In genomic region chr17:45146616-45147101, GRCh38 we compare ENCODE assay signal across 6 cellular contexts. TPM values are rescaled to one million over a fixed set of nuclear protein-coding genes. Genes with fewer than 3 reads are reported as not detected.
A peak's percentile ranks its signal among the peaks of the same experiment; 100 is the strongest.
DNase-seq lines count a peak whose midpoint lies in the region; ATAC-seq lines count a peak whose summit lies in the region.

No MANE protein-coding gene starts in this region.

- no peak for ATAC-seq in CD4-positive, CD25-positive, alpha-beta regulatory T cell (ENCODE audit: low read depth in 2 of 2)
- no peak for ATAC-seq in GM18867 (IDR thresholded peaks at IDR 0.05; ENCODE audit: unreplicated experiment)

- peaks cover 62% of the 10 kb centered on the region for H3K4me1 ChIP-seq in CD4-positive, CD25-positive, alpha-beta regulatory T cell (ENCODE audit: control insufficient read depth, insufficient read depth, low read length, poor library complexity, severe bottlenecking)

- H3K27me3 Mint-ChIP-seq in CD4-positive, CD25-positive, alpha-beta regulatory T cell: peaks cover 23% of the 10 kb centered on the region

- DNase-seq in CD4-positive, CD25-positive, alpha-beta regulatory T cell: no peak
- peak; percentile 94 for DNase-seq in SK-MEL-5 (ENCODE audit: low read depth, low spot score)
- no peak for DNase-seq in NCI-H146 treated with DMSO at 0.1 percent for 48 hours (lab: John Stamatoyannopoulos, UW; ENCODE audit: unreplicated experiment)
- no peak for DNase-seq in stimulated activated naive CD4-positive, alpha-beta T cell treated with Interleukin-2 at 50 U/mL for 16 hours (lab: John Stamatoyannopoulos, UW)

- in situ Hi-C loops in SK-MEL-5 (cut with HindIII; ENCODE audit: low pct_unique_long_range_greater_than_20kb, low sequenced_read_pairs): no loop called here

- peak overlapping the region; percentile 99 for H3K27ac ChIP-seq in CD4-positive, CD25-positive, alpha-beta regulatory T cell (ENCODE audit: insufficient read depth, low read length, poor library complexity, severe bottlenecking)

- peak overlapping the region; percentile 96 to 100 (median 98) for H3K4me3 Mint-ChIP-seq in CD4-positive, CD25-positive, alpha-beta regulatory T cell

- H3K4me3 ChIP-seq in CD4-positive, CD25-positive, alpha-beta regulatory T cell (ENCODE audit: low read depth, low read length): peak overlapping the region; percentile 79
- H3K4me3 ChIP-seq in iPS-18c (ENCODE audit: insufficient read depth, low read depth, low read length): peak overlapping the region; percentile 60

- H3K27ac Mint-ChIP-seq in CD4-positive, CD25-positive, alpha-beta regulatory T cell: peak overlapping the region; percentile 95 to 100 (median 99)

- H3K9me3 Mint-ChIP-seq in CD4-positive, CD25-positive, alpha-beta regulatory T cell: peaks cover 0 to 5% (median 0%) of the 10 kb centered on the region in 7 donors

- H3K4me1 Mint-ChIP-seq in CD4-positive, CD25-positive, alpha-beta regulatory T cell: peaks cover 19 to 66% (median 38%) of the 10 kb centered on the region in 4 donors

- H3K36me3 ChIP-seq in CD4-positive, CD25-positive, alpha-beta regulatory T cell (ENCODE audit: control insufficient read depth, insufficient read depth, low read length): no peaks in the 10 kb centered on the region

- no peaks in the 10 kb centered on the region for H3K9me3 ChIP-seq in CD4-positive, CD25-positive, alpha-beta regulatory T cell (ENCODE audit: control insufficient read depth in 2 of 2, low read length in 2 of 2)
- H3K9me3 ChIP-seq in iPS-18c (ENCODE audit: control insufficient read depth, insufficient read depth, low read length): no peaks in the 10 kb centered on the region

- no peaks in the 10 kb centered on the region for H3K27me3 ChIP-seq in CD4-positive, CD25-positive, alpha-beta regulatory T cell (ENCODE audit: control insufficient read depth, insufficient read depth, low read length)

- no peaks in the 10 kb centered on the region for H3K36me3 Mint-ChIP-seq in CD4-positive, CD25-positive, alpha-beta regulatory T cell

RNA-seq across cellular contexts. Expression of gene HEXIM1, which starts 1.6 kb away (rescaled TPM):
- 88.0 TPM for total RNA-seq in CD4-positive, CD25-positive, alpha-beta regulatory T cell
- 1 to 10 TPM; 5.9 to 8.0 (median 6.1) TPM for polyA plus RNA-seq in CD4-positive, CD25-positive, alpha-beta regulatory T cell
- total RNA-seq in SK-MEL-5 (2014; rRNA removed; shearing (Covaris generic)): 10.6 and 14.4 TPM in 2 replicates
- polyA plus RNA-seq in SK-MEL-5 (2015; cell fraction: cytosol; rRNA removed): 31.6 and 32.3 TPM in 2 replicates
- polyA plus RNA-seq in SK-MEL-5 (2015; cell fraction: nucleus; rRNA removed): 24.4 and 38.3 TPM in 2 replicates

RNA-seq across cellular contexts. Expression of gene ACBD4, which starts 11.2 kb away (rescaled TPM):
- total RNA-seq in CD4-positive, CD25-positive, alpha-beta regulatory T cell: 23.6 TPM
- 10 to 100 TPM; 13.8 to 17.9 (median 15.0) TPM for polyA plus RNA-seq in CD4-positive, CD25-positive, alpha-beta regulatory T cell
- 1.7 and 3.3 TPM in 2 replicates for total RNA-seq in SK-MEL-5 (2014; rRNA removed; shearing (Covaris generic))
- polyA plus RNA-seq in SK-MEL-5 (2015; cell fraction: cytosol; rRNA removed): 4.2 and 5.6 TPM in 2 replicates
- polyA plus RNA-seq in SK-MEL-5 (2015; cell fraction: nucleus; rRNA removed): 13.5 and 22.8 TPM in 2 replicates

RNA-seq across cellular contexts. Expression of gene PLCD3, which starts 14.3 kb away (rescaled TPM):
- total RNA-seq in CD4-positive, CD25-positive, alpha-beta regulatory T cell: 5.5 TPM
- polyA plus RNA-seq in CD4-positive, CD25-positive, alpha-beta regulatory T cell: 1 to 10 TPM in 1 of 4 donors, under 1 TPM in 3; 0.15 to 1.5 (median 0.42) TPM
- 4.0 and 9.8 TPM in 2 replicates for total RNA-seq in SK-MEL-5 (2014; rRNA removed; shearing (Covaris generic))
- polyA plus RNA-seq in SK-MEL-5 (2015; cell fraction: cytosol; rRNA removed): 31.2 and 36.3 TPM in 2 replicates
- polyA plus RNA-seq in SK-MEL-5 (2015; cell fraction: nucleus; rRNA removed): 20.6 and 47.6 TPM in 2 replicates

RNA-seq across cellular contexts. Expression of gene HEXIM2, which starts 15.0 kb away (rescaled TPM):
- 3.6 TPM for total RNA-seq in CD4-positive, CD25-positive, alpha-beta regulatory T cell
- polyA plus RNA-seq in CD4-positive, CD25-positive, alpha-beta regulatory T cell: 1 to 10 TPM; 1.9 to 4.1 (median 2.4) TPM
- 14.0 and 14.2 TPM in 2 replicates for total RNA-seq in SK-MEL-5 (2014; rRNA removed; shearing (Covaris generic))
- 25.3 and 28.3 TPM in 2 replicates for polyA plus RNA-seq in SK-MEL-5 (2015; cell fraction: cytosol; rRNA removed)
- 8.8 and 12.9 TPM in 2 replicates for polyA plus RNA-seq in SK-MEL-5 (2015; cell fraction: nucleus; rRNA removed)
